24 cellular contexts compared by ENCODE assay signal in the genomic region with DNA sequence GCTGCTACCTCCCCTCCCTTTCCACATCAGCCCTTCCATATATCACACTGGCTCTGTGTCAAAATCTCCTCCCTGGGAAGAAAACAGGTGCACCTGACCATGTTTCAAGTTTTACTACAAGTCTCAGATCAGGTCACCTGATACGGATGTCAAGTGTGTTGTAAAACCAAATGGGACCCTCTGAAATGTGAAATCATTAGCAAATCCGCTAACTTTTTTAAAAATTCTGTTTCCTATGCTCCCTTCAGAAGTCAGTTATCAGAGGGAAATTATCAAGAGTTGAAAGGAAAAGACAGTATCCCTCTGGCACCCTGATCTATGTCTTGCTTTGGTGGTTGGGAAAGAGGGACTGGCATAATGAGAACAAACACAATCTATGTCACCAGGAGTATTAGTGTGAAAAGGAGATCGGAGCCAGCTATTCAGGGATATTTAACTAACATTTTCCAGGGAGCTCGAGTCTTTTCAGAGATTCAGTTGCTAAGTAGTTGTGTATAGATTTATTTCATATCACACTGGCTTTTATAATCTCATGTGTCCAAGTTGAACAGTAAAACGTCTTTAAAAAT.
"Had no signal": no experiment of that assay in that cellular context is flagged by ENCODE, and none has a peak within 500 bp of the region (broad histone marks: within the 10 kb centered on the region; RNA-seq: fewer than 3 reads in every experiment).

No MANE protein-coding gene starts in this region.

- H3K27me3 ChIP-seq: Peyer's patch, SJCRH30 had no signal

- H3K4me2 ChIP-seq: KMS-11 had no signal

- H3K4me3 Mint-ChIP-seq: activated CD4-positive, alpha-beta memory T cell treated with anti-CD3 and anti-CD28 coated beads for 36 hours; activated CD4-positive, alpha-beta T cell treated with anti-CD3 and anti-CD28 coated beads, Interleukin-2, amount 10 ng/mL, durations not matched to agents 7 days and 5 days; activated T-cell treated with anti-CD3 and anti-CD28 coated beads, Interleukin-2, amount 50 U/mL, for 4 hours; brain; central memory CD8-positive, alpha-beta T cell had no signal

- H3K4me1 ChIP-seq: Peyer's patch, SJCRH30 had no signal

- H3K4me1 Mint-ChIP-seq: activated CD4-positive, alpha-beta T cell treated with anti-CD3 and anti-CD28 coated beads, Interleukin-2, amount 10 ng/mL, durations not matched to agents 7 days and 5 days; central memory CD8-positive, alpha-beta T cell had no signal

- H3K27ac ChIP-seq: KMS-11, Peyer's patch, RWPE1, SJCRH30 had no signal

- H3K36me3 ChIP-seq: Peyer's patch, SJCRH30 had no signal

- H3K27ac Mint-ChIP-seq: activated CD4-positive, alpha-beta memory T cell treated with anti-CD3 and anti-CD28 coated beads for 36 hours; activated CD4-positive, alpha-beta T cell treated with anti-CD3 and anti-CD28 coated beads, Interleukin-2, amount 10 ng/mL, durations not matched to agents 7 days and 5 days; activated naive CD4-positive, alpha-beta T cell treated with anti-CD3 and anti-CD28 coated beads, Interleukin-2, amount 50 U/mL, for 72 hours had no signal

- H3K27me3 Mint-ChIP-seq: activated CD4-positive, alpha-beta memory T cell treated with anti-CD3 and anti-CD28 coated beads for 36 hours; activated CD4-positive, alpha-beta T cell treated with anti-CD3 and anti-CD28 coated beads, Interleukin-2, amount 10 ng/mL, durations not matched to agents 7 days and 5 days; brain; central memory CD8-positive, alpha-beta T cell had no signal

- H3K4me3 ChIP-seq: Peyer's patch, SJCRH30 had no signal

- DNase-seq: activated CD4-positive, alpha-beta memory T cell treated with anti-CD3 and anti-CD28 coated beads for 36 hours; activated CD4-positive, alpha-beta T cell treated with anti-CD3 and anti-CD28 coated beads, Interleukin-2, amount 10 ng/mL, durations not matched to agents 7 days and 5 days; activated CD4-positive, CD25-positive, alpha-beta regulatory T cell; activated CD8-positive, alpha-beta memory T cell treated with anti-CD3 and anti-CD28 coated beads for 24 hours; activated effector memory CD4-positive, alpha-beta T cell treated with anti-CD3 and anti-CD28 coated beads, Interleukin-2, amount 50 U/mL, for 16 hours; activated naive CD4-positive, alpha-beta T cell treated with Interleukin-2 at 50 U/mL for 16 hours; activated T-cell treated with anti-CD3 and anti-CD28 coated beads, Interleukin-2, amount 50 U/mL, for 4 hours; amygdala; MV-4-11; NCI-H1417; NCI-H1694 treated with DMSO at 0.1 percent for 48 hours; NCI-H2171 treated with DMSO at 0.1 percent for 48 hours; NCI-H226; NCI-H82; Peyer's patch; Right ventricle myocardium superior; SJCRH30; T-helper 2 cell; T1000 had no signal

- ATAC-seq: activated naive CD4-positive, alpha-beta T cell treated with anti-CD3 and anti-CD28 coated beads, Interleukin-2, amount 50 U/mL, for 72 hours; activated T-cell treated with anti-CD3 and anti-CD28 coated beads, Interleukin-2, amount 50 U/mL, for 4 hours had no signal

- H3K36me3 Mint-ChIP-seq: activated CD4-positive, alpha-beta memory T cell treated with anti-CD3 and anti-CD28 coated beads for 36 hours; activated naive CD4-positive, alpha-beta T cell treated with anti-CD3 and anti-CD28 coated beads, Interleukin-2, amount 50 U/mL, for 72 hours; brain had no signal
